ENCODE assay signal across 8 cellular contexts in the genomic region with DNA sequence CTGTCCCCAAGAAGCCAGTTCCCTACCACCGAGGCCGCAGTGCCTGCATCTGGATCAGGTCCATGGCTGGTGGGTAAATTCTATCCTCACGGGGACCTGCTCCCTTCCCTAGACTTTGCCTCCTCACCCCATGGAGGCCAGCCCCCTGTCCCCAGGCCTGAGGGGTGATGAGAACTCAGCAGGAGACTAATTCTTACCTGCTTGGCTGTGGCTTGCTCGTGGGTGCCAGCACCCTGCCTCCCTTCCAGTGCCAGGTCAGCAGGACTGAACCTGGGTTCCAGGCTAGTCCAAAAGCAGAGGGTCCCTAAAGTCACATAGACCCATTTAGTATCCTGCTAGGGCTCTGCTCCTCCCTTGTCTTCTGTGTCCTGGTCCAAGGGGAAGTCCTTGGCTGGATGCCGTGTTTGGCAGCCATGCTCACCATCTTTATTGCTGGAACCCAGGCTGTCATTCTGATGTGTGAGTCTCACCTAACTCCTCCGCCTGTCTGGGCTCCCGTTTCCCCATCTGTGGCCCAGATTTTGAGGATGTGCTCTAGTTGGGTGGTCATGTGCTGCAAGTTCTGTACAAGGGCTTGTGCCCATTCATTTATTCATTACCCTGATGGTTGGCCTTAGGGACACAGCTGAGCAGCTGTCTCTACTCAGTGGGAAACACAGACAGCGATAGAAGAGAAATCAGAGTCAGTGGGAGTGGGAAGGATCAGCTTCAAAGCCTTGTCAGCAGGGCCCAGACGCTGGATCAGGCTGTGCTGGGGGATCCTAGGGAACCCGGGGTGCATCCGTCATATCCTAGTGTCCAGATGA. TPM values are rescaled to one million over a fixed set of nuclear protein-coding genes. Genes with fewer than 3 reads are reported as not detected.
DNase-seq lines count a peak whose midpoint lies in the region; ATAC-seq and TF ChIP-seq lines count a peak whose summit lies in the region.

No MANE protein-coding gene starts in this region.

- 38 to 47% methylated on average over 10 to 11 of the region's 11 CpGs for WGBS in tibial nerve, 2 donors

- no peaks in the 10 kb centered on the region for H3K36me3 ChIP-seq in OCI-LY3 (replicated peaks; ENCODE audit: low read depth, low read length)
- H3K36me3 ChIP-seq in tibial nerve: peaks cover 0 to 8% (median 0%) of the 10 kb centered on the region in 3 donors

- peaks cover 1% of the 10 kb centered on the region for H3K36me3 Mint-ChIP-seq in mesothelial cell of epicardium

- intact Hi-C loops in dorsolateral prefrontal cortex (cut with DNase I): loop anchor here in 1 of 2 donors (2.0 kb wide), 1 partner anchor 65 kb away; no protein-coding TSS in a partner anchor

- no peaks in the 10 kb centered on the region for H3K27me3 Mint-ChIP-seq in mesothelial cell of epicardium (ENCODE audit: low read depth)

- H3K4me2 ChIP-seq in OCI-LY3 (ENCODE audit: low read length): peak overlapping the region; percentile 98

- TF ChIP-seq CTCF in OCI-LY3 (IDR thresholded peaks at IDR 0.05; ENCODE audit: low read depth, low read length) (no peak), dorsolateral prefrontal cortex (IDR thresholded peaks at IDR 0.05 in 54 of 56, conservative IDR thresholded peaks at IDR 0.05 in 2 of 56; ENCODE audit: low read depth in 1 of 56, partially characterized antibody in 56 of 56) (no peak), mesothelial cell of epicardium (IDR thresholded peaks at IDR 0.05; ENCODE audit: unreplicated experiment) (no peak), tibial nerve (IDR thresholded peaks at IDR 0.05) (no peak)

- no peak for TF ChIP-seq POLR2A in tibial nerve (IDR thresholded peaks at IDR 0.05)

- peak overlapping the region; percentile 71 for H3K27ac Mint-ChIP-seq in mesothelial cell of epicardium

- peak overlapping the region; percentile 82 for H3K4me3 Mint-ChIP-seq in mesothelial cell of epicardium

- H3K27ac ChIP-seq in OCI-LY3 (ENCODE audit: low read length) (no peak overlapping the region), dorsolateral prefrontal cortex (peak overlapping the region; percentile 74 to 97 (median 93)), tibial nerve (peak overlapping the region; percentile 80 to 94 (median 88))

- no peaks in the 10 kb centered on the region for H3K27me3 ChIP-seq in OCI-LY3 (ENCODE audit: low read depth, low read length)
- no peaks in the 10 kb centered on the region for H3K27me3 ChIP-seq in dorsolateral prefrontal cortex
- no peaks in the 10 kb centered on the region for H3K27me3 ChIP-seq in tibial nerve

- no peaks in the 10 kb centered on the region for H4K20me1 ChIP-seq in OCI-LY3 (ENCODE audit: insufficient read depth, low read length)

- H3K9ac ChIP-seq in OCI-LY3 (ENCODE audit: low read length): peak overlapping the region; percentile 78

- no peaks in the 10 kb centered on the region for H3K9me3 Mint-ChIP-seq in mesothelial cell of epicardium

- no peak overlapping the region for H2AFZ ChIP-seq in OCI-LY3 (ENCODE audit: low read depth, low read length)

- peak; percentile 54 to 91 (median 84) for DNase-seq in dorsolateral prefrontal cortex
- no peak for DNase-seq in mesothelial cell of epicardium (ENCODE audit: low spot score in 2 of 2, unreplicated experiment in 2 of 2)
- peak in 1 of 2 donors; percentile 39 for DNase-seq in tibial nerve (ENCODE audit: low spot score in 2 of 2)
- DNase-seq in DMS153 (lab: John Stamatoyannopoulos, UW): no peak
- no peak for DNase-seq in KG1 (lab: John Stamatoyannopoulos, UW)
- no peak for DNase-seq in SHP77 treated with DMSO at 0.1 percent for 48 hours (lab: John Stamatoyannopoulos, UW)

- peaks cover 6% of the 10 kb centered on the region for H3K79me2 ChIP-seq in OCI-LY3 (ENCODE audit: low read length)

- peaks cover 15% of the 10 kb centered on the region for H3K4me1 ChIP-seq in OCI-LY3 (ENCODE audit: low read length)
- peaks cover 0 to 42% (median 9%) of the 10 kb centered on the region in 4 donors for H3K4me1 ChIP-seq in tibial nerve

- H3K9me3 ChIP-seq in OCI-LY3 (ENCODE audit: insufficient read depth, low read length) (no peaks in the 10 kb centered on the region), tibial nerve (no peaks in the 10 kb centered on the region)

- H3K4me1 Mint-ChIP-seq in mesothelial cell of epicardium: peaks cover 14% of the 10 kb centered on the region

- H3K4me3 ChIP-seq in OCI-LY3 (ENCODE audit: low read length): peak overlapping the region; percentile 91
- peak overlapping the region; percentile 52 to 98 (median 88) for H3K4me3 ChIP-seq in dorsolateral prefrontal cortex
- peak overlapping the region; percentile 65 to 92 (median 73) for H3K4me3 ChIP-seq in tibial nerve

- peak; percentile 11 for ATAC-seq in GM19467 (IDR thresholded peaks at IDR 0.05; ENCODE audit: unreplicated experiment)

- no peak for TF ChIP-seq EP300 in tibial nerve (IDR thresholded peaks at IDR 0.05)

RNA-seq across cellular contexts. Expression of a gene that starts 0.9 kb away (rescaled TPM):
- total RNA-seq in dorsolateral prefrontal cortex (10 to 100 TPM; 37.6 to 72.7 (median 54.3) TPM), mesothelial cell of epicardium (37.8 to 39.3 TPM (median 38.7 TPM) in 3 replicates), tibial nerve (10 to 100 TPM; 36.5 to 57.9 (median 44.7) TPM)

RNA-seq across cellular contexts. Expression of a gene that starts 24.4 kb away (rescaled TPM):
- total RNA-seq in dorsolateral prefrontal cortex: 10 to 100 TPM; 12.6 to 38.9 (median 22.6) TPM
- total RNA-seq in mesothelial cell of epicardium: 16.7 to 19.1 TPM (median 17.3 TPM) in 3 replicates
- 10 to 100 TPM; 52.0 to 73.5 (median 61.2) TPM for total RNA-seq in tibial nerve

RNA-seq across cellular contexts. Expression of a gene that starts 44.4 kb away (rescaled TPM):
- 10 to 100 TPM in 43 of 120 experiments, 1 to 10 TPM in 77; 1.1 to 58.5 (median 7.4) TPM for total RNA-seq in dorsolateral prefrontal cortex
- total RNA-seq in mesothelial cell of epicardium: not detected in 3 replicates
- under 1 TPM in 1 of 4 donors, not detected in 3; 0.90 TPM for total RNA-seq in tibial nerve

Comparison
In these comparisons a context has a peak if more than half of its experiments do, and no peak if none do; other contexts are left out.
1. DNase-seq: peak in dorsolateral prefrontal cortex (10 of 10); none in mesothelial cell of epicardium (0 of 2), DMS153 (single experiment), KG1 (single experiment) and SHP77 treated with DMSO at 0.1 percent for 48 hours (single experiment).
2. Peak in every context shown above with its lines, with median percentiles within 50 percentile points of each other: H3K4me3 ChIP-seq.